ENCODE assay signal across 1 cellular context in genomic region chr19:1259206-1259872, GRCh38.
A peak's percentile ranks its signal among the peaks of the same experiment; 100 is the strongest.
TF ChIP-seq lines count a peak whose summit lies in the region.

No MANE protein-coding gene starts in this region.

TF ChIP-seq in K562, 482 proteins besides CTCF, POLR2A, EP300 and RAD21 (continues in another document):
- peak; percentile 57 to 73; a peak in 2 of 4 replicates for TF ChIP-seq ETV6 (IDR thresholded peaks at IDR 0.05; ENCODE audit: borderline replicate concordance in 1 of 2, low read depth in 2 of 2, low read length in 1 of 2)
- no peak for TF ChIP-seq ETV6 (CRISPR knock-in tag; IDR thresholded peaks at IDR 0.05; ENCODE audit: borderline replicate concordance)
- TF ChIP-seq SP2 (IDR thresholded peaks at IDR 0.05; ENCODE audit: extremely low read depth, low read depth, low read length, poor library complexity, severe bottlenecking) = no peak
- TF ChIP-seq ZKSCAN8 (CRISPR knock-in tag; IDR thresholded peaks at IDR 0.05) = no peak
- peak; percentile 75 for TF ChIP-seq E2F8 (IDR thresholded peaks at IDR 0.05; ENCODE audit: low read depth, partially characterized antibody)
- TF ChIP-seq E2F1 (CRISPR knock-in tag; IDR thresholded peaks at IDR 0.05) = no peak
- 0 out of 2 replicates have a peak, but pooled peaks have one; percentile 47 for TF ChIP-seq THAP12 (CRISPR knock-in tag; IDR thresholded peaks at IDR 0.05)
- TF ChIP-seq POLR2AphosphoS5 (IDR thresholded peaks at IDR 0.05; ENCODE audit: control insufficient read depth, insufficient read depth, low read depth, low read length) = peak; percentile 86
- TF ChIP-seq ESRRB (CRISPR knock-in tag; IDR thresholded peaks at IDR 0.05; ENCODE audit: borderline replicate concordance) = no peak; the same call in 1 of the 2 replicates
- TF ChIP-seq SUPT5H (IDR thresholded peaks at IDR 0.05) = peak; percentile 91
- TF ChIP-seq ZNF239 (CRISPR knock-in tag; IDR thresholded peaks at IDR 0.05) = no peak
- no peak for TF ChIP-seq MTA2 (IDR thresholded peaks at IDR 0.05; ENCODE audit: low read depth)
- TF ChIP-seq BHLHE40 (IDR thresholded peaks at IDR 0.05; ENCODE audit: low read length) = no peak
- TF ChIP-seq IRF1 (CRISPR knock-in tag; IDR thresholded peaks at IDR 0.05; ENCODE audit: borderline replicate concordance) = no peak
- no peak for TF ChIP-seq RHOXF2B (CRISPR knock-in tag; conservative IDR thresholded peaks at IDR 0.05)
- no peak for TF ChIP-seq KHSRP (IDR thresholded peaks at IDR 0.05)
- TF ChIP-seq PPARD (CRISPR knock-in tag; IDR thresholded peaks at IDR 0.05) = no peak
- no peak for TF ChIP-seq TCFL5 (CRISPR knock-in tag; conservative IDR thresholded peaks at IDR 0.05)
- TF ChIP-seq RBM25 (IDR thresholded peaks at IDR 0.05; ENCODE audit: low read depth, low read length, severe bottlenecking) = no peak
- peak; percentile 85 for TF ChIP-seq GABPA (tag; conservative IDR thresholded peaks at IDR 0.05; ENCODE audit: low read depth)
- no peak for TF ChIP-seq ZNF408 (CRISPR knock-in tag; IDR thresholded peaks at IDR 0.05; ENCODE audit: low read depth)
- no peak for TF ChIP-seq SAFB (IDR thresholded peaks at IDR 0.05; ENCODE audit: borderline replicate concordance, low read depth, low read length)
- peak; percentile 28 for TF ChIP-seq EGR1 (conservative IDR thresholded peaks at IDR 0.05)
- TF ChIP-seq CEBPB (tag; IDR thresholded peaks at IDR 0.05) = no peak
- TF ChIP-seq NFIX (CRISPR knock-in tag; IDR thresholded peaks at IDR 0.05; ENCODE audit: low read depth) = no peak
- TF ChIP-seq PTTG1 (tag; IDR thresholded peaks at IDR 0.05; ENCODE audit: low read depth) = no peak
- no peak; the same call in 1 of the 2 replicates for TF ChIP-seq PATZ1 (CRISPR knock-in tag; IDR thresholded peaks at IDR 0.05; ENCODE audit: borderline replicate concordance)
- TF ChIP-seq ELF4 (CRISPR knock-in tag; IDR thresholded peaks at IDR 0.05) = peak; percentile 77; the same call in 1 of the 2 replicates
- 0 out of 2 replicates have a peak, but pooled peaks have one; percentile 14 for TF ChIP-seq HDGF (IDR thresholded peaks at IDR 0.05)
- TF ChIP-seq ATF7 (IDR thresholded peaks at IDR 0.05) = peak; percentile 51; the same call in 1 of the 2 replicates
- TF ChIP-seq TEAD2 (tag; IDR thresholded peaks at IDR 0.05) = no peak
- TF ChIP-seq OTX1 (CRISPR knock-in tag; IDR thresholded peaks at IDR 0.05) = peak; percentile 15; the same call in 1 of the 2 replicates
- peak; percentile 87 for TF ChIP-seq POLR2G (IDR thresholded peaks at IDR 0.05; ENCODE audit: low read depth, low read length)
- TF ChIP-seq SAP30 (IDR thresholded peaks at IDR 0.05; ENCODE audit: borderline replicate concordance, insufficient read depth, low read depth, low read length, poor library complexity, severe bottlenecking) = peak; percentile 65
- TF ChIP-seq ETV1 (tag; conservative IDR thresholded peaks at IDR 0.05; ENCODE audit: low read depth) = peak; percentile 89
- no peak for TF ChIP-seq ZNF175 (CRISPR knock-in tag; IDR thresholded peaks at IDR 0.05; ENCODE audit: low read depth)
- no peak for TF ChIP-seq NCOA4 (IDR thresholded peaks at IDR 0.05; ENCODE audit: partially characterized antibody)
- no peak for TF ChIP-seq PTRF (tag; IDR thresholded peaks at IDR 0.05)
- no peak for TF ChIP-seq ZNF354B (CRISPR knock-in tag; IDR thresholded peaks at IDR 0.05)
- peak; percentile 34 for TF ChIP-seq ZNF263 (CRISPR knock-in tag; IDR thresholded peaks at IDR 0.05; ENCODE audit: borderline replicate concordance)
- no peak for TF ChIP-seq EZH2 (IDR thresholded peaks at IDR 0.05; ENCODE audit: borderline replicate concordance, low read depth, low read length)
- no peak for TF ChIP-seq SOX6 (IDR thresholded peaks at IDR 0.05)
- TF ChIP-seq ZNF347 (CRISPR knock-in tag; IDR thresholded peaks at IDR 0.05; ENCODE audit: low read depth) = no peak
- TF ChIP-seq NR2C1 (IDR thresholded peaks at IDR 0.05) = no peak
- TF ChIP-seq NR2C1 (tag; IDR thresholded peaks at IDR 0.05) = no peak
- TF ChIP-seq ILF3 (IDR thresholded peaks at IDR 0.05; ENCODE audit: borderline replicate concordance) = peak; percentile 93; the same call in 1 of the 2 replicates
- TF ChIP-seq SIX5 (IDR thresholded peaks at IDR 0.05; ENCODE audit: borderline replicate concordance in 1 of 2, insufficient read depth in 1 of 2, low read depth in 1 of 2, low read length in 2 of 2) = no peak
- peak; percentile 11 to 34; a peak in 1 of 4 replicates for TF ChIP-seq SIN3A (IDR thresholded peaks at IDR 0.05; ENCODE audit: borderline replicate concordance in 2 of 2, control insufficient read depth in 1 of 2, low read depth in 2 of 2, low read length in 2 of 2)
- TF ChIP-seq CREM (IDR thresholded peaks at IDR 0.05; ENCODE audit: low read depth) = peak; percentile 4; the same call in 1 of the 2 replicates
- TF ChIP-seq ETS1 (conservative IDR thresholded peaks at IDR 0.05; ENCODE audit: control insufficient read depth, low read depth, low read length) = peak; percentile 36; the same call in 1 of the 2 replicates
- TF ChIP-seq SMARCC2 (IDR thresholded peaks at IDR 0.05; ENCODE audit: low read depth) = no peak
- peak; percentile 25; the same call in 1 of the 2 replicates for TF ChIP-seq ATF4 (CRISPR knock-in tag; IDR thresholded peaks at IDR 0.05)
- no peak for TF ChIP-seq TFAM (CRISPR knock-in tag; conservative IDR thresholded peaks at IDR 0.05)
- TF ChIP-seq CCNT2 (IDR thresholded peaks at IDR 0.05; ENCODE audit: borderline replicate concordance, extremely low read depth, insufficient read length, low read depth, low read length) = peak; percentile 50
- TF ChIP-seq ELF2 (CRISPR knock-in tag; IDR thresholded peaks at IDR 0.05) = no peak; the same call in none of the 2 replicates
- TF ChIP-seq NCOA1 (IDR thresholded peaks at IDR 0.05; ENCODE audit: low read depth) = 0 out of 2 replicates have a peak, but pooled peaks have one; percentile 27
- TF ChIP-seq NBN (IDR thresholded peaks at IDR 0.05; ENCODE audit: low read depth) = peak; percentile 53; the same call in 1 of the 2 replicates
- no peak for TF ChIP-seq BDP1 (IDR thresholded peaks at IDR 0.05; ENCODE audit: insufficient read depth, insufficient read length)
